In the genomic region with DNA sequence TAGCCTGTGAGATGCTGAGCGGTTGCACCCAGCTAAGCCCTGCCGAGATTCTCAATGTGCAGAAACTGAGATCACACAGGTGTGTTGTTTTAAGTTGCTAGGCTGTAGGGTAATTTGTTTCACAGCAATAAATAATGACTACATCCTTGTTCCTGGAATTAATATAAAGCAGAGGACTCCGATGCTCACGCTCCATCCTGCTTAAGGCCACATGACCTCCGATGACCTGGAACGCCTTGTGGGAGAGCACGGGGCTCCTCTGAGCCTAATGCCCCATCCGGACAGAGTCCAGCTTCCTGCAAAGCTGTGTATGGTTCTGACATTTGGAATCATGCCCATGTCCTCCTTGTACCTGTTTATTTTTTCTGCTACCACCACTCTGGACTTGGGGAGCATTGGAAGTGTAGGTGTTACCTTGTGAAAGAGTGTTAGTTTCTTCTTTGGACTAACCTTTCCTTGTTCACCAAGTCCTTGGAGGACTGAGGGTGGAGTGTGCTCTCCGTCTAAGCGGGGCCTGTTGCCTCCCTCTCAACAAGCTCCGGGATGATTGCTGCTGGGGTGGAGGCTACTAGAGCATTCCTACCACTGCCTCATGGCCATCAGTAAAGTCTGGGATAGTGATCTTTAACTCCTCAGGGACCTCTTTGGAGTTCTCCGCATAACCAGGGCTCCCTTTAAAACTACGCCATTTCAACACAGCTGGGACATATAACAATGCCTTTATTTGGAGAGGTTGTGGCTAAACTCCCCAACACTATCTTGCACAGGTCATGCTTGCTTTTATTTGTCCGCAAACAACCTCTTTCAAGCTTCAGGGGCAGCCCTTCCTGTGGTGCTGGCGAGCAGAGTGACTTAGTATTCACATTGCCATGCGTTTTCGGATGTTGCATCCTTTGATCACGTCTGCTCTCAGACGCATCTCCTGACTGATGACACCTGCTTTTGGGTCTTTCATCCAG, we compare ENCODE assay signal across 1 cellular context.
TF ChIP-seq lines count a peak whose summit lies in the region.

No MANE protein-coding gene starts in this region.

TF ChIP-seq in HepG2, 621 proteins besides CTCF, POLR2A, EP300 and RAD21 (continued from another document and continues in another):
- TF ChIP-seq, protein P1, sequence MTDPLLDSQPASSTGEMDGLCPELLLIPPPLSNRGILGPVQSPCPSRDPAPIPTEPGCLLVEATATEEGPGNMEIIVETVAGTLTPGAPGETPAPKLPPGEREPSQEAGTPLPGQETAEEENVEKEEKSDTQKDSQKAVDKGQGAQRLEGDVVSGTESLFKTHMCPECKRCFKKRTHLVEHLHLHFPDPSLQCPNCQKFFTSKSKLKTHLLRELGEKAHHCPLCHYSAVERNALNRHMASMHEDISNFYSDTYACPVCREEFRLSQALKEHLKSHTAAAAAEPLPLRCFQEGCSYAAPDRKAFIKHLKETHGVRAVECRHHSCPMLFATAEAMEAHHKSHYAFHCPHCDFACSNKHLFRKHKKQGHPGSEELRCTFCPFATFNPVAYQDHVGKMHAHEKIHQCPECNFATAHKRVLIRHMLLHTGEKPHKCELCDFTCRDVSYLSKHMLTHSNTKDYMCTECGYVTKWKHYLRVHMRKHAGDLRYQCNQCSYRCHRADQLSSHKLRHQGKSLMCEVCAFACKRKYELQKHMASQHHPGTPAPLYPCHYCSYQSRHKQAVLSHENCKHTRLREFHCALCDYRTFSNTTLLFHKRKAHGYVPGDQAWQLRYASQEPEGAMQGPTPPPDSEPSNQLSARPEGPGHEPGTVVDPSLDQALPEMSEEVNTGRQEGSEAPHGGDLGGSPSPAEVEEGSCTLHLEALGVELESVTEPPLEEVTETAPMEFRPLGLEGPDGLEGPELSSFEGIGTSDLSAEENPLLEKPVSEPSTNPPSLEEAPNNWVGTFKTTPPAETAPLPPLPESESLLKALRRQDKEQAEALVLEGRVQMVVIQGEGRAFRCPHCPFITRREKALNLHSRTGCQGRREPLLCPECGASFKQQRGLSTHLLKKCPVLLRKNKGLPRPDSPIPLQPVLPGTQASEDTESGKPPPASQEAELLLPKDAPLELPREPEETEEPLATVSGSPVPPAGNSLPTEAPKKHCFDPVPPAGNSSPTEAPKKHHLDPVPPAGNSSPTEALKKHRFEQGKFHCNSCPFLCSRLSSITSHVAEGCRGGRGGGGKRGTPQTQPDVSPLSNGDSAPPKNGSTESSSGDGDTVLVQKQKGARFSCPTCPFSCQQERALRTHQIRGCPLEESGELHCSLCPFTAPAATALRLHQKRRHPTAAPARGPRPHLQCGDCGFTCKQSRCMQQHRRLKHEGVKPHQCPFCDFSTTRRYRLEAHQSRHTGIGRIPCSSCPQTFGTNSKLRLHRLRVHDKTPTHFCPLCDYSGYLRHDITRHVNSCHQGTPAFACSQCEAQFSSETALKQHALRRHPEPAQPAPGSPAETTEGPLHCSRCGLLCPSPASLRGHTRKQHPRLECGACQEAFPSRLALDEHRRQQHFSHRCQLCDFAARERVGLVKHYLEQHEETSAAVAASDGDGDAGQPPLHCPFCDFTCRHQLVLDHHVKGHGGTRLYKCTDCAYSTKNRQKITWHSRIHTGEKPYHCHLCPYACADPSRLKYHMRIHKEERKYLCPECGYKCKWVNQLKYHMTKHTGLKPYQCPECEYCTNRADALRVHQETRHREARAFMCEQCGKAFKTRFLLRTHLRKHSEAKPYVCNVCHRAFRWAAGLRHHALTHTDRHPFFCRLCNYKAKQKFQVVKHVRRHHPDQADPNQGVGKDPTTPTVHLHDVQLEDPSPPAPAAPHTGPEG (CRISPR knock-in tag; IDR thresholded peaks at IDR 0.05), result peak; percentile 83
- no peak for TF ChIP-seq ZNF24 (IDR thresholded peaks at IDR 0.05)
- no peak for TF ChIP-seq HOXA9 (CRISPR knock-in tag; IDR thresholded peaks at IDR 0.05; ENCODE audit: borderline replicate concordance)
- TF ChIP-seq CCDC6 (CRISPR knock-in tag; IDR thresholded peaks at IDR 0.05), result no peak
- TF ChIP-seq PREB (CRISPR knock-in tag; IDR thresholded peaks at IDR 0.05), result no peak
- peak; percentile 60; the same call in 1 of the 2 replicates for TF ChIP-seq MIER3 (CRISPR knock-in tag; IDR thresholded peaks at IDR 0.05; ENCODE audit: borderline replicate concordance)
- TF ChIP-seq FOXJ3 (CRISPR knock-in tag; IDR thresholded peaks at IDR 0.05; ENCODE audit: borderline replicate concordance), result peak; percentile 77
- TF ChIP-seq AHR (CRISPR knock-in tag; IDR thresholded peaks at IDR 0.05), result no peak
- TF ChIP-seq, protein P2, sequence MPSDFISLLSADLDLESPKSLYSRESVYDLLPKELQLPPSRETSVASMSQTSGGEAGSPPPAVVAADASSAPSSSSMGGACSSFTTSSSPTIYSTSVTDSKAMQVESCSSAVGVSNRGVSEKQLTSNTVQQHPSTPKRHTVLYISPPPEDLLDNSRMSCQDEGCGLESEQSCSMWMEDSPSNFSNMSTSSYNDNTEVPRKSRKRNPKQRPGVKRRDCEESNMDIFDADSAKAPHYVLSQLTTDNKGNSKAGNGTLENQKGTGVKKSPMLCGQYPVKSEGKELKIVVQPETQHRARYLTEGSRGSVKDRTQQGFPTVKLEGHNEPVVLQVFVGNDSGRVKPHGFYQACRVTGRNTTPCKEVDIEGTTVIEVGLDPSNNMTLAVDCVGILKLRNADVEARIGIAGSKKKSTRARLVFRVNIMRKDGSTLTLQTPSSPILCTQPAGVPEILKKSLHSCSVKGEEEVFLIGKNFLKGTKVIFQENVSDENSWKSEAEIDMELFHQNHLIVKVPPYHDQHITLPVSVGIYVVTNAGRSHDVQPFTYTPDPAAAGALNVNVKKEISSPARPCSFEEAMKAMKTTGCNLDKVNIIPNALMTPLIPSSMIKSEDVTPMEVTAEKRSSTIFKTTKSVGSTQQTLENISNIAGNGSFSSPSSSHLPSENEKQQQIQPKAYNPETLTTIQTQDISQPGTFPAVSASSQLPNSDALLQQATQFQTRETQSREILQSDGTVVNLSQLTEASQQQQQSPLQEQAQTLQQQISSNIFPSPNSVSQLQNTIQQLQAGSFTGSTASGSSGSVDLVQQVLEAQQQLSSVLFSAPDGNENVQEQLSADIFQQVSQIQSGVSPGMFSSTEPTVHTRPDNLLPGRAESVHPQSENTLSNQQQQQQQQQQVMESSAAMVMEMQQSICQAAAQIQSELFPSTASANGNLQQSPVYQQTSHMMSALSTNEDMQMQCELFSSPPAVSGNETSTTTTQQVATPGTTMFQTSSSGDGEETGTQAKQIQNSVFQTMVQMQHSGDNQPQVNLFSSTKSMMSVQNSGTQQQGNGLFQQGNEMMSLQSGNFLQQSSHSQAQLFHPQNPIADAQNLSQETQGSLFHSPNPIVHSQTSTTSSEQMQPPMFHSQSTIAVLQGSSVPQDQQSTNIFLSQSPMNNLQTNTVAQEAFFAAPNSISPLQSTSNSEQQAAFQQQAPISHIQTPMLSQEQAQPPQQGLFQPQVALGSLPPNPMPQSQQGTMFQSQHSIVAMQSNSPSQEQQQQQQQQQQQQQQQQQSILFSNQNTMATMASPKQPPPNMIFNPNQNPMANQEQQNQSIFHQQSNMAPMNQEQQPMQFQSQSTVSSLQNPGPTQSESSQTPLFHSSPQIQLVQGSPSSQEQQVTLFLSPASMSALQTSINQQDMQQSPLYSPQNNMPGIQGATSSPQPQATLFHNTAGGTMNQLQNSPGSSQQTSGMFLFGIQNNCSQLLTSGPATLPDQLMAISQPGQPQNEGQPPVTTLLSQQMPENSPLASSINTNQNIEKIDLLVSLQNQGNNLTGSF (CRISPR knock-in tag; IDR thresholded peaks at IDR 0.05), result no peak; the same call in 1 of the 2 replicates
- no peak; the same call in 1 of the 2 replicates for TF ChIP-seq THAP11 (CRISPR knock-in tag; IDR thresholded peaks at IDR 0.05)
- TF ChIP-seq, protein P3, sequence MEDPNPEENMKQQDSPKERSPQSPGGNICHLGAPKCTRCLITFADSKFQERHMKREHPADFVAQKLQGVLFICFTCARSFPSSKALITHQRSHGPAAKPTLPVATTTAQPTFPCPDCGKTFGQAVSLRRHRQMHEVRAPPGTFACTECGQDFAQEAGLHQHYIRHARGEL (CRISPR knock-in tag; IDR thresholded peaks at IDR 0.05), result no peak
- no peak for TF ChIP-seq RFXANK (CRISPR knock-in tag; IDR thresholded peaks at IDR 0.05)
- peak; percentile 76; the same call in 1 of the 2 replicates for TF ChIP-seq NFKB2 (CRISPR knock-in tag; IDR thresholded peaks at IDR 0.05; ENCODE audit: borderline replicate concordance)
- TF ChIP-seq RBFOX2 (IDR thresholded peaks at IDR 0.05; ENCODE audit: low read depth, low read length), result no peak
- no peak for TF ChIP-seq MIXL1 (CRISPR knock-in tag; IDR thresholded peaks at IDR 0.05)
- peak; percentile 11 for TF ChIP-seq JARID2 (CRISPR knock-in tag; IDR thresholded peaks at IDR 0.05; ENCODE audit: insufficient replicate concordance)
- TF ChIP-seq, protein P4, sequence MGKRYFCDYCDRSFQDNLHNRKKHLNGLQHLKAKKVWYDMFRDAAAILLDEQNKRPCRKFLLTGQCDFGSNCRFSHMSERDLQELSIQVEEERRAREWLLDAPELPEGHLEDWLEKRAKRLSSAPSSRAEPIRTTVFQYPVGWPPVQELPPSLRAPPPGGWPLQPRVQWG (CRISPR knock-in tag; IDR thresholded peaks at IDR 0.05; ENCODE audit: borderline replicate concordance, low read depth), result no peak
- TF ChIP-seq PRDM15 (CRISPR knock-in tag; IDR thresholded peaks at IDR 0.05), result no peak
- no peak for TF ChIP-seq KAT7 (CRISPR knock-in tag; IDR thresholded peaks at IDR 0.05; ENCODE audit: borderline replicate concordance)
- no peak for TF ChIP-seq IKZF1 (IDR thresholded peaks at IDR 0.05)
- TF ChIP-seq, protein P5, sequence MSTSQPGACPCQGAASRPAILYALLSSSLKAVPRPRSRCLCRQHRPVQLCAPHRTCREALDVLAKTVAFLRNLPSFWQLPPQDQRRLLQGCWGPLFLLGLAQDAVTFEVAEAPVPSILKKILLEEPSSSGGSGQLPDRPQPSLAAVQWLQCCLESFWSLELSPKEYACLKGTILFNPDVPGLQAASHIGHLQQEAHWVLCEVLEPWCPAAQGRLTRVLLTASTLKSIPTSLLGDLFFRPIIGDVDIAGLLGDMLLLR (CRISPR knock-in tag; IDR thresholded peaks at IDR 0.05), result no peak
- TF ChIP-seq FOXO1 (CRISPR knock-in tag; IDR thresholded peaks at IDR 0.05), result peak; percentile 44; the same call in 1 of the 2 replicates
- TF ChIP-seq HDAC1 (CRISPR knock-in tag; IDR thresholded peaks at IDR 0.05), result no peak; the same call in 1 of the 2 replicates
- TF ChIP-seq TGIF2 (CRISPR knock-in tag; IDR thresholded peaks at IDR 0.05), result peak; percentile 47; the same call in 1 of the 2 replicates
- no peak for TF ChIP-seq ZNF841 (CRISPR knock-in tag; IDR thresholded peaks at IDR 0.05; ENCODE audit: borderline replicate concordance)
- TF ChIP-seq ZNF883 (CRISPR knock-in tag; IDR thresholded peaks at IDR 0.05; ENCODE audit: not compliant biosample characterization), result no peak
- TF ChIP-seq ZNF367 (CRISPR knock-in tag; IDR thresholded peaks at IDR 0.05; ENCODE audit: borderline replicate concordance), result no peak
- TF ChIP-seq, protein P6, sequence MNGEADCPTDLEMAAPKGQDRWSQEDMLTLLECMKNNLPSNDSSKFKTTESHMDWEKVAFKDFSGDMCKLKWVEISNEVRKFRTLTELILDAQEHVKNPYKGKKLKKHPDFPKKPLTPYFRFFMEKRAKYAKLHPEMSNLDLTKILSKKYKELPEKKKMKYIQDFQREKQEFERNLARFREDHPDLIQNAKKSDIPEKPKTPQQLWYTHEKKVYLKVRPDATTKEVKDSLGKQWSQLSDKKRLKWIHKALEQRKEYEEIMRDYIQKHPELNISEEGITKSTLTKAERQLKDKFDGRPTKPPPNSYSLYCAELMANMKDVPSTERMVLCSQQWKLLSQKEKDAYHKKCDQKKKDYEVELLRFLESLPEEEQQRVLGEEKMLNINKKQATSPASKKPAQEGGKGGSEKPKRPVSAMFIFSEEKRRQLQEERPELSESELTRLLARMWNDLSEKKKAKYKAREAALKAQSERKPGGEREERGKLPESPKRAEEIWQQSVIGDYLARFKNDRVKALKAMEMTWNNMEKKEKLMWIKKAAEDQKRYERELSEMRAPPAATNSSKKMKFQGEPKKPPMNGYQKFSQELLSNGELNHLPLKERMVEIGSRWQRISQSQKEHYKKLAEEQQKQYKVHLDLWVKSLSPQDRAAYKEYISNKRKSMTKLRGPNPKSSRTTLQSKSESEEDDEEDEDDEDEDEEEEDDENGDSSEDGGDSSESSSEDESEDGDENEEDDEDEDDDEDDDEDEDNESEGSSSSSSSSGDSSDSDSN (CRISPR knock-in tag; IDR thresholded peaks at IDR 0.05), result no peak
- no peak for TF ChIP-seq GPBP1L1 (CRISPR knock-in tag; IDR thresholded peaks at IDR 0.05)
- TF ChIP-seq PITX1 (CRISPR knock-in tag; IDR thresholded peaks at IDR 0.05), result peak; percentile 53; the same call in 1 of the 2 replicates
